In genomic region chr6:69265090-69265489, GRCh38 we compare ENCODE assay signal across 9 cellular contexts.
"Had no signal": no experiment of that assay in that cellular context is flagged by ENCODE, and none has a peak within 500 bp of the region (broad histone marks: within the 10 kb centered on the region; RNA-seq: fewer than 3 reads in every experiment).

No MANE protein-coding gene starts in this region.

- H3K4me1 Mint-ChIP-seq: H9, IgD-negative memory B cell had no signal

- ATAC-seq: GM23338, HepG2 had no signal

- H3K27me3 Mint-ChIP-seq: IgD-negative memory B cell had no signal

- H3K4me3 ChIP-seq: GM23338 had no signal

- H3K36me3 Mint-ChIP-seq: IgD-negative memory B cell had no signal

- DNase-seq: H9, HCEC 1CT, Karpas-422, KBM-7 had no signal

- H3K27ac ChIP-seq: HL-60, KMS-11 had no signal

- H3K4me3 Mint-ChIP-seq: GM23338, H9 had no signal

- H3K27ac Mint-ChIP-seq: H9, IgD-negative memory B cell had no signal
